In the genomic region with DNA sequence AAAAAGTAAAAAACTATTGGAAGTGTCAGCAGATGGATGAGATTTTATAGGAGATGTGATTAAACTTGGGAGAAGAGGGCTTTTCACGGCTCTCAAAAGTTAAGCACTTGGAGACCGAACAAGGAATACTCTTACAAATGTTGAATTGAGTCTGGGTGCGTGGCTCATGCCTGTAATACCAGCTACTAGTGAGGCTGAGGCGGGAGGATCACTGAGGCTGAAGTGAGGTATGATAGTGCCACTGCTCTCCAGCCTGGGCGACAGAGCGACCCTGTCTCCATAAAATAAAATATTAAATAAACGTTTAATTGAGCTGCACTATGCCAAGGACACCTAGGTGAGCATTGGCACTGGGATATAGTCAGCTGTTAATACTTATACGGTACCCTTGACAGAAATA, we compare ENCODE assay signal across 12 cellular contexts. TPM values are rescaled to one million over a fixed set of nuclear protein-coding genes. Genes with fewer than 3 reads are reported as not detected.
DNase-seq lines count a peak whose midpoint lies in the region; ATAC-seq and TF ChIP-seq lines count a peak whose summit lies in the region.
"Had no signal": no experiment of that assay in that cellular context is flagged by ENCODE, and none has a peak within 500 bp of the region (broad histone marks: within the 10 kb centered on the region; RNA-seq: fewer than 3 reads in every experiment).

No MANE protein-coding gene starts in this region.

- H3K27me3 Mint-ChIP-seq in activated naive CD4-positive, alpha-beta T cell treated with anti-CD3 and anti-CD28 coated beads for 36 hours (ENCODE audit: low read depth): no peaks in the 10 kb centered on the region

- H3K9me3 ChIP-seq in SK-N-MC (ENCODE audit: low read depth, low read length) (no peaks in the 10 kb centered on the region), smooth muscle cell (replicated peaks; ENCODE audit: low read depth) (no peaks in the 10 kb centered on the region), vagina (no peaks in the 10 kb centered on the region)

- no peak for DNase-seq in activated naive CD4-positive, alpha-beta T cell treated with anti-CD3 and anti-CD28 coated beads for 36 hours
- DNase-seq in activated naive CD4-positive, alpha-beta T cell treated with anti-CD3 and anti-CD28 coated beads, Interleukin-2, amount 50 U/mL, for 72 hours (ENCODE audit: low spot score in 2 of 2): no peak
- DNase-seq in SK-N-MC (ENCODE audit: low read depth, low spot score) (no peak), fibroblast of villous mesenchyme (ENCODE audit: low read depth) (no peak), smooth muscle cell (lab: John Stamatoyannopoulos, UW; ENCODE audit: unreplicated experiment) (no peak), vagina (ENCODE audit: extremely low spot score in 2 of 2) (no peak), retina (no peak)
- DNase-seq: brain microvascular endothelial cell, NCI-H748 treated with DMSO at 0.1 percent for 48 hours, nucleus accumbens had no signal

- CTCF ChIA-PET in activated naive CD4-positive, alpha-beta T cell treated with anti-CD3 and anti-CD28 coated beads for 36 hours (lab: Charles Lee): interaction anchor here (0.6 to 1.6 kb wide), 5 partner anchors 42 to 634 kb away, joined by 3 to 8 read pairs (median 4); a partner anchor contains a TSS

- no peak overlapping the region for H2AFZ ChIP-seq in smooth muscle cell (ENCODE audit: low read depth)

- H3K27me3 ChIP-seq in smooth muscle cell (ENCODE audit: low read depth): no peaks in the 10 kb centered on the region
- H3K27me3 ChIP-seq in vagina: no peaks in the 10 kb centered on the region
- H3K27me3 ChIP-seq: brain microvascular endothelial cell had no signal

- H4K20me1 ChIP-seq in smooth muscle cell (ENCODE audit: low read depth): peaks cover 4% of the 10 kb centered on the region

- no peak overlapping the region for H3K4me3 ChIP-seq in SK-N-MC
- H3K4me3 ChIP-seq in fibroblast of villous mesenchyme (ENCODE audit: low read depth, low read length): peak overlapping the region; percentile 99
- H3K4me3 ChIP-seq in smooth muscle cell: peak overlapping the region; percentile 74
- no peak overlapping the region for H3K4me3 ChIP-seq in vagina

- ATAC-seq in activated naive CD4-positive, alpha-beta T cell treated with anti-CD3 and anti-CD28 coated beads, Interleukin-2, amount 50 U/mL, for 72 hours: no peak
- no peak for ATAC-seq in activated CD4-positive, CD25-positive, alpha-beta regulatory T cell treated with anti-CD3 and anti-CD28 coated beads, Interleukin-2, amount 50 U/mL, for 24 hours

- H3K4me1 Mint-ChIP-seq in activated naive CD4-positive, alpha-beta T cell treated with anti-CD3 and anti-CD28 coated beads for 36 hours (ENCODE audit: low read depth): peaks cover 53% of the 10 kb centered on the region

- H3K79me2 ChIP-seq in smooth muscle cell (ENCODE audit: low read depth): peaks cover 80% of the 10 kb centered on the region

- H3K4me1 ChIP-seq in smooth muscle cell (ENCODE audit: low read depth): peaks cover 20% of the 10 kb centered on the region
- peaks cover 36% of the 10 kb centered on the region for H3K4me1 ChIP-seq in vagina

- H3K9ac ChIP-seq in SK-N-MC (ENCODE audit: insufficient read length) (peak overlapping the region; percentile 91), smooth muscle cell (ENCODE audit: low read depth) (peak overlapping the region; percentile 98)

- peak overlapping the region; percentile 99 for H3K4me3 Mint-ChIP-seq in activated naive CD4-positive, alpha-beta T cell treated with anti-CD3 and anti-CD28 coated beads for 36 hours

- H3K9me3 Mint-ChIP-seq in activated naive CD4-positive, alpha-beta T cell treated with anti-CD3 and anti-CD28 coated beads for 36 hours: no peaks in the 10 kb centered on the region
- no peaks in the 10 kb centered on the region for H3K9me3 Mint-ChIP-seq in activated naive CD4-positive, alpha-beta T cell treated with anti-CD3 and anti-CD28 coated beads, Interleukin-2, amount 50 U/mL, for 72 hours

- no peak for TF ChIP-seq CTCF in fibroblast of villous mesenchyme (IDR thresholded peaks at IDR 0.05; ENCODE audit: insufficient read depth, low read depth, low read length)
- no peak for TF ChIP-seq CTCF in smooth muscle cell (IDR thresholded peaks at IDR 0.05; ENCODE audit: borderline replicate concordance, insufficient read depth, poor library complexity, severe bottlenecking)
- TF ChIP-seq CTCF in vagina (IDR thresholded peaks at IDR 0.05): no peak

- peaks cover 29% of the 10 kb centered on the region for H3K36me3 Mint-ChIP-seq in activated naive CD4-positive, alpha-beta T cell treated with anti-CD3 and anti-CD28 coated beads for 36 hours (ENCODE audit: low read depth)
- H3K36me3 Mint-ChIP-seq in activated naive CD4-positive, alpha-beta T cell treated with anti-CD3 and anti-CD28 coated beads, Interleukin-2, amount 50 U/mL, for 72 hours: peaks cover 31 to 43% of the 10 kb centered on the region in 2 donors

- WGBS in smooth muscle cell (ENCODE audit: low lambda C conversion rate): 82% methylated on average over 8 of the region's 8 CpGs

- peak overlapping the region; percentile 89 for H3K4me2 ChIP-seq in smooth muscle cell

- no peak overlapping the region for H3K27ac Mint-ChIP-seq in activated naive CD4-positive, alpha-beta T cell treated with anti-CD3 and anti-CD28 coated beads for 36 hours
- H3K27ac Mint-ChIP-seq in activated naive CD4-positive, alpha-beta T cell treated with anti-CD3 and anti-CD28 coated beads, Interleukin-2, amount 50 U/mL, for 72 hours: peak overlapping the region in 1 of 2 donors; percentile 99

- no peak for TF ChIP-seq POLR2A in vagina (IDR thresholded peaks at IDR 0.05)

- H3K36me3 ChIP-seq in SK-N-MC (ENCODE audit: insufficient read depth, low read length) (peaks cover 9% of the 10 kb centered on the region), smooth muscle cell (ENCODE audit: low read depth) (no peaks in the 10 kb centered on the region), vagina (peaks cover 0 to 3% of the 10 kb centered on the region in 2 donors)
- H3K36me3 ChIP-seq: brain microvascular endothelial cell had no signal

- H3K27ac ChIP-seq in SK-N-MC (no peak overlapping the region), smooth muscle cell (ENCODE audit: low read depth) (no peak overlapping the region), vagina (no peak overlapping the region)
- H3K27ac ChIP-seq: brain microvascular endothelial cell, C4-2B had no signal

- no peaks in the 10 kb centered on the region for H3F3A ChIP-seq in smooth muscle cell (ENCODE audit: low read depth)

- intact Hi-C loops in activated naive CD4-positive, alpha-beta T cell treated with anti-CD3 and anti-CD28 coated beads for 36 hours (cut with micrococcal nuclease): no loop called here
- intact Hi-C loops in vagina (cut with DNase I): no loop called here

RNA-seq across cellular contexts. Expression of a gene that starts 1.9 kb away (rescaled TPM):
- total RNA-seq in activated naive CD4-positive, alpha-beta T cell treated with anti-CD3 and anti-CD28 coated beads for 36 hours: 100 to 1,000 TPM; 110 to 115 TPM
- 100 to 1,000 TPM; 117 to 158 TPM for total RNA-seq in activated naive CD4-positive, alpha-beta T cell treated with anti-CD3 and anti-CD28 coated beads, Interleukin-2, amount 50 U/mL, for 72 hours
- total RNA-seq in fibroblast of villous mesenchyme (30.9 and 48.4 TPM in 2 replicates), smooth muscle cell (67.7 and 84.7 TPM in 2 replicates), vagina (43.2 TPM)
- polyA plus RNA-seq in smooth muscle cell: 37.4 and 47.6 TPM in 2 replicates

RNA-seq across cellular contexts. Expression of a gene that starts 2.6 kb away (rescaled TPM):
- 10 to 100 TPM; 70.3 to 71.4 TPM for total RNA-seq in activated naive CD4-positive, alpha-beta T cell treated with anti-CD3 and anti-CD28 coated beads for 36 hours
- total RNA-seq in activated naive CD4-positive, alpha-beta T cell treated with anti-CD3 and anti-CD28 coated beads, Interleukin-2, amount 50 U/mL, for 72 hours: 10 to 100 TPM; 51.2 to 85.2 TPM
- total RNA-seq in fibroblast of villous mesenchyme (15.1 and 22.2 TPM in 2 replicates), smooth muscle cell (31.3 and 33.4 TPM in 2 replicates), vagina (28.2 TPM)
- 12.9 and 14.0 TPM in 2 replicates for polyA plus RNA-seq in smooth muscle cell

Comparison
In these comparisons a context has a peak if more than half of its experiments do, and no peak if none do; other contexts are left out.
1. H3K4me3 ChIP-seq: peak in fibroblast of villous mesenchyme (single experiment) and smooth muscle cell (single experiment); none in SK-N-MC (single experiment) and vagina (0 of 2).